In genomic region chr13:80757694-80758093, GRCh38 we compare ENCODE assay signal across 34 cellular contexts.
"Had no signal": no experiment of that assay in that cellular context is flagged by ENCODE, and none has a peak within 500 bp of the region (broad histone marks: within the 10 kb centered on the region; RNA-seq: fewer than 3 reads in every experiment).

No MANE protein-coding gene starts in this region.

- H3K9me3 ChIP-seq: adrenal gland, ascending aorta, body of pancreas, breast epithelium had no signal

- H3K4me3 ChIP-seq: adrenal gland, ascending aorta, body of pancreas, breast epithelium, cardiac muscle cell had no signal

- H3K27me3 ChIP-seq: adrenal gland, ascending aorta, body of pancreas, brain microvascular endothelial cell, breast epithelium, cardiac muscle cell had no signal

- DNase-seq: activated effector memory CD4-positive, alpha-beta T cell treated with anti-CD3 and anti-CD28 coated beads, Interleukin-2, amount 50 U/mL, for 16 hours; activated effector memory CD4-positive, alpha-beta T cell treated with Interleukin-2 at 50 U/mL for 16 hours; activated gamma-delta T cell; activated gamma-delta T cell treated with Interleukin-2 at 50 U/mL for 16 hours; activated naive CD4-positive, alpha-beta T cell; activated naive CD4-positive, alpha-beta T cell treated with anti-CD3 and anti-CD28 coated beads for 36 hours; activated naive CD4-positive, alpha-beta T cell treated with anti-CD3 and anti-CD28 coated beads, Interleukin-2, amount 10 ng/mL, durations not matched to agents 7 days and 5 days; activated naive CD4-positive, alpha-beta T cell treated with anti-CD3 and anti-CD28 coated beads, Interleukin-2, amount 50 U/mL, for 16 hours; activated naive CD4-positive, alpha-beta T cell treated with Interleukin-2 at 50 U/mL for 16 hours; activated naive CD8-positive, alpha-beta T cell treated with anti-CD3 and anti-CD28 coated beads for 36 hours; activated naive CD8-positive, alpha-beta T cell treated with anti-CD3 and anti-CD28 coated beads, Interleukin-2, amount 10 ng/mL, durations not matched to agents 7 days and 5 days; activated naive CD8-positive, alpha-beta T cell treated with anti-CD3 and anti-CD28 coated beads, Interleukin-2, amount 50 U/mL, for 24 hours; activated T-cell treated with anti-CD3 and anti-CD28 coated beads, Interleukin-2, amount 50 U/mL, for 1 hour; activated T-cell treated with anti-CD3 and anti-CD28 coated beads, Interleukin-2, amount 50 U/mL, for 24 hours; activated T-cell treated with anti-CD3 and anti-CD28 coated beads, Interleukin-2, amount 50 U/mL, for 4 hours; activated T-cell treated with anti-CD3 and anti-CD28 coated beads, Interleukin-2, amount 50 U/mL, for 48 hours; activated T-cell treated with anti-CD3 and anti-CD28 coated beads, Interleukin-2, amount 50 U/mL, for 72 hours; adrenal gland; amniotic stem cell; amygdala; anterior cingulate cortex; aorta; body of pancreas; brain microvascular endothelial cell; caudate nucleus; central memory CD4-positive, alpha-beta T cell; cerebellar nuclear complex had no signal

- ATAC-seq: activated naive CD4-positive, alpha-beta T cell treated with anti-CD3 and anti-CD28 coated beads, Interleukin-2, amount 50 U/mL, for 72 hours; activated naive CD8-positive, alpha-beta T cell treated with anti-CD3 and anti-CD28 coated beads, Interleukin-2, amount 50 U/mL, for 24 hours; activated T-cell treated with anti-CD3 and anti-CD28 coated beads, Interleukin-2, amount 50 U/mL, for 4 hours; activated T-cell treated with anti-CD3 and anti-CD28 coated beads, Interleukin-2, amount 50 U/mL, for 72 hours; activated T-helper 17 cell treated with anti-CD3 and anti-CD28 coated beads, Interleukin-2, amount 50 U/mL, for 72 hours; body of pancreas had no signal

- H3K4me1 ChIP-seq: adrenal gland, ascending aorta, body of pancreas, breast epithelium had no signal

- FAIRE-seq: astrocyte, bronchial epithelial cell had no signal

- H3K36me3 ChIP-seq: adrenal gland, ascending aorta, brain microvascular endothelial cell, breast epithelium, cardiac muscle cell had no signal

- H3K27ac ChIP-seq: adrenal gland, ascending aorta, body of pancreas, brain microvascular endothelial cell, breast epithelium, cardiac muscle cell had no signal
